18 cellular contexts compared by ENCODE assay signal in the genomic region with DNA sequence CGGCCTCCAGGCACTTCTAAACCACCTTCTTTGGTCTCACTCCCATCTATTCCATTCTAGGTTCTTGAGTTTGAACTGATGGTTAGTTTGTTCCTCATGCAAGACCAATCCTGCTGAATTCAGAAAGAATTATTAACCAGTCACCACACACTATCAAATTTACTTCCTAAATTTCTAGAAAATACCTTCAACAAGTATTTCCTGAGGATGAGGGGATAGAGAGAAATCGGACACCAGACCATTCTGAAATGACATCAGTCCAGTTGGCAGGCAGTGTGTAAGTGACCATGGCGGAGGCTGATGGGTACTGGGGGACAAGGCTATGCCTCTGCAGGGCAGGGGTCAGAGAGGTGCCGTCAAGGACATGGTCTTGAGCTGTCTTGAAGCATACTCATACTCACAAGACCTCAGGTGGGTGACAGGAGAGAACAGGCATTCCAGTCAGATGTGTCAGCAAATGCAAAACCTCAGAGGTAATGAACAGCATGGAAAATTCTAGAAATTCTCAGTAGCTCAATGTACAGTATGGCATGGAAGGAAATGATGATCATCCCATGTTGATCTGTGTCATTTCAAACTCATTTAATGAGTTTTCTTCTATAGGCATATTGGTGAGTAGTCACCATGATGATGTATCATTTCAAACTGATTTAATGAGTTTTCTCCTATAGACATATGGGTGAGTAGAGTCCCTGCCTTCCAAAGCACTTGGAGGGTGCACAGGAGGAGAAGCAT.
"Had no signal": no experiment of that assay in that cellular context is flagged by ENCODE, and none has a peak within 500 bp of the region (broad histone marks: within the 10 kb centered on the region; RNA-seq: fewer than 3 reads in every experiment).

No MANE protein-coding gene starts in this region.

- DNase-seq: central memory CD4-positive, alpha-beta T cell; effector CD4-positive, alpha-beta T cell; head of caudate nucleus; kidney; midbrain; sigmoid colon; stimulated activated CD4-positive, alpha-beta T cell treated with anti-CD3 and anti-CD28 coated beads, Interleukin-2, amount 100 ng/mL, for 24 hours; stimulated activated CD4-positive, alpha-beta T cell treated with anti-CD3 and anti-CD28 coated beads, Interleukin-4, amount 100 ng/mL, for 4 hours; stimulated activated naive B cell treated with anti-CD40 and anti-IgM and Interleukin-4, amounts not matched to agents 10 μg/mL and 1 μg/mL and 100 μg/mL, for 72 hours; stimulated activated naive CD8-positive, alpha-beta T cell treated with anti-CD3 and anti-CD28 coated beads, Interleukin-15, amount 100 ng/mL, for 72 hours had no signal

- ATAC-seq: stimulated activated naive B cell treated with anti-CD40 and anti-IgM and Interleukin-4, amounts not matched to agents 10 μg/mL and 1 μg/mL and 100 μg/mL, for 72 hours; stimulated activated naive CD8-positive, alpha-beta T cell treated with anti-CD3 and anti-CD28 coated beads, Interleukin-15, amount 100 ng/mL, for 72 hours had no signal

- H3K9me3 Mint-ChIP-seq: nephron; stimulated activated naive CD8-positive, alpha-beta T cell treated with anti-CD3 and anti-CD28 coated beads, Interleukin-15, amount 100 ng/mL, for 72 hours had no signal

- H3K4me1 ChIP-seq: sigmoid colon had no signal

- H3K4me3 ChIP-seq: coronary artery, esophagus muscularis mucosa, hepatocyte, right atrium auricular region, sigmoid colon, skin epidermis, thoracic aorta had no signal

- H3K9me3 ChIP-seq: esophagus muscularis mucosa, neutrophil, right atrium auricular region, sigmoid colon, thoracic aorta had no signal

- H3K4me1 Mint-ChIP-seq: stimulated activated naive B cell treated with anti-CD40 and anti-IgM and Interleukin-4, amounts not matched to agents 10 μg/mL and 1 μg/mL and 100 μg/mL, for 72 hours; stimulated activated naive CD8-positive, alpha-beta T cell treated with anti-CD3 and anti-CD28 coated beads, Interleukin-15, amount 100 ng/mL, for 72 hours had no signal

- H3K27me3 ChIP-seq: esophagus muscularis mucosa, hepatocyte, neutrophil, right atrium auricular region, sigmoid colon had no signal

- H3K36me3 Mint-ChIP-seq: stimulated activated naive B cell treated with anti-CD40 and anti-IgM and Interleukin-4, amounts not matched to agents 10 μg/mL and 1 μg/mL and 100 μg/mL, for 72 hours had no signal

- H3K27ac Mint-ChIP-seq: nephron; stimulated activated naive B cell treated with anti-CD40 and anti-IgM and Interleukin-4, amounts not matched to agents 10 μg/mL and 1 μg/mL and 100 μg/mL, for 72 hours; stimulated activated naive CD8-positive, alpha-beta T cell treated with anti-CD3 and anti-CD28 coated beads, Interleukin-15, amount 100 ng/mL, for 72 hours had no signal

- H3K27ac ChIP-seq: coronary artery, esophagus muscularis mucosa, hepatocyte, neutrophil, right atrium auricular region, sigmoid colon, skin epidermis, thoracic aorta had no signal

- H3K36me3 ChIP-seq: esophagus muscularis mucosa, neutrophil, right atrium auricular region, sigmoid colon, thoracic aorta had no signal

- H3K4me3 Mint-ChIP-seq: nephron; stimulated activated naive B cell treated with anti-CD40 and anti-IgM and Interleukin-4, amounts not matched to agents 10 μg/mL and 1 μg/mL and 100 μg/mL, for 72 hours; stimulated activated naive CD8-positive, alpha-beta T cell treated with anti-CD3 and anti-CD28 coated beads, Interleukin-15, amount 100 ng/mL, for 72 hours had no signal
